29 cellular contexts compared by ENCODE assay signal in genomic region chr20:62068997-62069396, GRCh38. TPM values are rescaled to one million over a fixed set of nuclear protein-coding genes. Genes with fewer than 3 reads are reported as not detected.
DNase-seq lines count a peak whose midpoint lies in the region; ATAC-seq, FAIRE-seq and TF ChIP-seq lines count a peak whose summit lies in the region.
"Had no signal": no experiment of that assay in that cellular context is flagged by ENCODE, and none has a peak within 500 bp of the region (broad histone marks: within the 10 kb centered on the region; RNA-seq: fewer than 3 reads in every experiment).

No MANE protein-coding gene starts in this region.

- H3K9me1 ChIP-seq in K562 (ENCODE audit: control insufficient read depth, insufficient read depth, low read length): peaks cover 1% of the 10 kb centered on the region

- WGBS in K562 (ENCODE audit: insufficient coverage, low coverage, missing lambda C conversion rate): 60% methylated on average over 5 of the region's 7 CpGs

- no TSS peak for BruUV-seq in K562 (replicated peaks; lab: Mats Ljungman, UMichigan)

- H3K4me3 Mint-ChIP-seq in nephron (peak overlapping the region; percentile 25 to 53 (median 46)), T-helper 17 cell (no peak overlapping the region)
- H3K4me3 Mint-ChIP-seq: activated naive CD8-positive, alpha-beta T cell treated with anti-CD3 and anti-CD28 coated beads, Interleukin-2, amount 10 ng/mL, durations not matched to agents 7 days and 5 days; stimulated activated naive CD8-positive, alpha-beta T cell treated with anti-CD3 and anti-CD28 coated beads, Interleukin-15, amount 100 ng/mL, for 72 hours had no signal

- TF ChIP-seq POLR2A in K562 (conservative IDR thresholded peaks at IDR 0.05): no peak

- DNase-seq in K562 (ENCODE audit: extremely low read depth in 1 of 4, low spot score in 3 of 4): peak in 1 of 4 experiments; percentile 3
- DNase-seq in T-helper 17 cell: no peak
- no peak for DNase-seq in SW 1271 (lab: John Stamatoyannopoulos, UW)
- DNase-seq in stimulated activated naive CD8-positive, alpha-beta T cell treated with anti-CD3 and anti-CD28 coated beads, Interleukin-15, Interleukin-2, amounts not matched to agents 100 U/mL and 50 U/mL, for 24 hours: no peak
- DNase-seq: activated CD4-positive, alpha-beta T cell treated with anti-CD3 and anti-CD28 coated beads, Interleukin-2, amount 50 U/mL, for 48 hours; activated CD4-positive, CD25-positive, alpha-beta regulatory T cell; activated CD8-positive, alpha-beta memory T cell treated with anti-CD3 and anti-CD28 coated beads, Interleukin-2, amount 50 U/mL, for 48 hours; activated naive CD8-positive, alpha-beta T cell treated with anti-CD3 and anti-CD28 coated beads, Interleukin-2, amount 10 ng/mL, durations not matched to agents 7 days and 5 days; BE2C; effector CD8-positive, alpha-beta T cell; mammary epithelial cell; NCI-H1105; NCI-H2081 treated with DMSO at 0.1 percent for 48 hours; NCI-H510A treated with DMSO at 0.1 percent for 48 hours; SK-N-SH; stimulated activated naive CD8-positive, alpha-beta T cell treated with anti-CD3 and anti-CD28 coated beads, Interleukin-15, amount 100 ng/mL, for 72 hours; T-helper 9 cell; tibial artery had no signal

- H3K36me3 Mint-ChIP-seq in nephron (ENCODE audit: low read depth): no peaks in the 10 kb centered on the region
- H3K36me3 Mint-ChIP-seq in T-helper 17 cell (ENCODE audit: low read depth): no peaks in the 10 kb centered on the region

- intact Hi-C loops in K562 (cut with micrococcal nuclease): loop anchor here (5.0 kb wide), 2 partner anchors 53 to 73 kb away; partner anchors contain the start of genes LSM14B, PSMA7 and SS18L1

- H3K9ac ChIP-seq in BLaER1 treated with 17β-estradiol and CSF1 and Interleukin-3, amounts not matched to agents 10 nM and 100 nM: peak overlapping the region in 2 of 11 experiments; percentile 51 to 97; a peak in 2 of 22 replicates
- H3K9ac ChIP-seq in K562 (ENCODE audit: insufficient read depth in 1 of 2, low read depth in 2 of 2, low read length in 2 of 2): no peak overlapping the region
- H3K9ac ChIP-seq: SK-N-SH had no signal

- TF ChIP-seq RAD21 in K562 (CRISPR knock-in tag; conservative IDR thresholded peaks at IDR 0.05 in 1 of 2, IDR thresholded peaks at IDR 0.05 in 1 of 2): no peak

- H3K27ac Mint-ChIP-seq in nephron (peak overlapping the region; percentile 60 to 89 (median 63)), T-helper 17 cell (no peak overlapping the region)
- H3K27ac Mint-ChIP-seq: activated naive CD8-positive, alpha-beta T cell treated with anti-CD3 and anti-CD28 coated beads, Interleukin-2, amount 10 ng/mL, durations not matched to agents 7 days and 5 days; activated T-helper 2 cell treated with anti-CD3 and anti-CD28 coated beads, Interferon-gamma antibody, Interleukin-2, Interleukin-4, amounts not matched to agents 10 μg/mL and 5 μg/mL and 100 μg/mL, durations not matched to agents 14 hours and 24 hours and 36 hours; stimulated activated naive CD8-positive, alpha-beta T cell treated with anti-CD3 and anti-CD28 coated beads, Interleukin-15, amount 100 ng/mL, for 72 hours had no signal

- H3K4me3 ChIP-seq in BLaER1 treated with 17β-estradiol and CSF1 and Interleukin-3, amounts not matched to agents 10 nM and 100 nM: no peak overlapping the region
- H3K4me3 ChIP-seq in HEK293 (ENCODE audit: low read depth, low read length) (no peak overlapping the region), K562 (no peak overlapping the region)
- H3K4me3 ChIP-seq: gastroesophageal sphincter, right atrium auricular region, tibial artery had no signal

- no peak for TF ChIP-seq EP300 in K562 (IDR thresholded peaks at IDR 0.05; ENCODE audit: low read length)

- H3K79me2 ChIP-seq in K562 (ENCODE audit: control insufficient read depth, insufficient read depth, low read length): peaks cover 5% of the 10 kb centered on the region

- POLR2A ChIA-PET in HEK293 (lab: Yijun Ruan, JAX): no interaction called here
- POLR2A ChIA-PET in K562 (lab: Yijun Ruan, JAX): interaction anchor here (0.7 to 1.5 kb wide), 3 partner anchors 16 to 318 kb away, joined by 3 to 4 read pairs (median 4); partner anchors contain the start of gene RPS21

- H3K27ac ChIP-seq in BLaER1 treated with 17β-estradiol and CSF1 and Interleukin-3, amounts not matched to agents 10 nM and 100 nM: no peak overlapping the region
- no peak overlapping the region for H3K27ac ChIP-seq in HEK293 (ENCODE audit: extremely low read depth, low read depth, low read length)
- no peak overlapping the region for H3K27ac ChIP-seq in K562 (ENCODE audit: extremely low read depth, low read depth, low read length)
- H3K27ac ChIP-seq: gastroesophageal sphincter, right atrium auricular region, tibial artery had no signal

- peaks cover 31 to 39% (median 35%) of the 10 kb centered on the region in 10 experiments for H3K4me1 ChIP-seq in BLaER1 treated with 17β-estradiol and CSF1 and Interleukin-3, amounts not matched to agents 10 nM and 100 nM
- no peaks in the 10 kb centered on the region for H3K4me1 ChIP-seq in HEK293 (ENCODE audit: control insufficient read depth, insufficient read depth, low read length)
- peaks cover 8 to 22% of the 10 kb centered on the region in 2 experiments for H3K4me1 ChIP-seq in K562 (replicated peaks in 1 of 2; ENCODE audit: control insufficient read depth in 2 of 2, insufficient read depth in 2 of 2, low read length in 2 of 2)

- ATAC-seq in K562 (no peak), T-helper 17 cell (no peak), GM21515 (IDR thresholded peaks at IDR 0.05; ENCODE audit: unreplicated experiment) (no peak)
- ATAC-seq in stimulated activated naive CD8-positive, alpha-beta T cell treated with anti-CD3 and anti-CD28 coated beads, Interleukin-15, Interleukin-2, amounts not matched to agents 100 U/mL and 50 U/mL, for 24 hours: no peak
- ATAC-seq: esophagus mucosa; gastroesophageal sphincter; stimulated activated naive CD8-positive, alpha-beta T cell treated with anti-CD3 and anti-CD28 coated beads, Interleukin-15, amount 100 ng/mL, for 72 hours had no signal

- FAIRE-seq in K562 (lab: Jason Lieb, UNC): no peak
- FAIRE-seq: A204.1, D721Med, keratinocyte had no signal

- H3K9me3 Mint-ChIP-seq in nephron: peaks cover 19% of the 10 kb centered on the region

- peaks cover 21% of the 10 kb centered on the region for H3K4me1 Mint-ChIP-seq in nephron
- H3K4me1 Mint-ChIP-seq in T-helper 17 cell: peaks cover 15% of the 10 kb centered on the region

- peaks cover 16 to 32% (median 23%) of the 10 kb centered on the region in 11 experiments for H3K9me3 ChIP-seq in BLaER1 treated with 17β-estradiol and CSF1 and Interleukin-3, amounts not matched to agents 10 nM and 100 nM (replicated peaks in 1 of 11)
- H3K9me3 ChIP-seq in HEK293 (ENCODE audit: control insufficient read depth, insufficient read depth, low read depth, low read length) (no peaks in the 10 kb centered on the region), K562 (replicated peaks; ENCODE audit: control insufficient read depth, insufficient read depth, low read depth, low read length) (peaks cover 8% of the 10 kb centered on the region), T-helper 17 cell (ENCODE audit: control insufficient read depth, low read length, poor library complexity, severe bottlenecking) (no peaks in the 10 kb centered on the region)
- H3K9me3 ChIP-seq: BE2C, SK-N-SH, tibial artery had no signal

- peaks cover 0 to 9% (median 0%) of the 10 kb centered on the region in 11 experiments; a peak in 2 of 22 replicates for H3K36me3 ChIP-seq in BLaER1 treated with 17β-estradiol and CSF1 and Interleukin-3, amounts not matched to agents 10 nM and 100 nM
- H3K36me3 ChIP-seq in HEK293 (ENCODE audit: control insufficient read depth in 2 of 2, insufficient read depth in 1 of 2, low read length in 2 of 2): peaks cover 0 to 2% of the 10 kb centered on the region in 2 experiments; a peak in 1 of 3 replicates
- H3K36me3 ChIP-seq in K562 (ENCODE audit: control insufficient read depth, insufficient read depth, low read length): peaks cover 4% of the 10 kb centered on the region; the same call in 1 of the 3 replicates
- H3K36me3 ChIP-seq: BE2C, gastroesophageal sphincter, right atrium auricular region, tibial artery had no signal

- in situ Hi-C loops in K562 (cut with MboI): no loop called here

- 0 out of 2 replicates have a peak overlapping the region, but pooled peaks have one; percentile 39 for H2AFZ ChIP-seq in K562 (ENCODE audit: low read depth, low read length)

- H3K4me2 ChIP-seq in BLaER1 treated with 17β-estradiol and CSF1 and Interleukin-3, amounts not matched to agents 10 nM and 100 nM: peak overlapping the region; percentile 86 to 99 (median 96)
- no peak overlapping the region for H3K4me2 ChIP-seq in K562 (ENCODE audit: insufficient read depth, low read length)
- H3K4me2 ChIP-seq: SK-N-SH had no signal

- TF ChIP-seq CTCF in HEK293 (tag by site-specific recombination; IDR thresholded peaks at IDR 0.05): no peak
- 0 out of 6 replicates have a peak, but pooled peaks of 2 of the 3 experiments have one; percentile 5 to 11 for TF ChIP-seq CTCF in K562 (IDR thresholded peaks at IDR 0.05 in 2 of 3, conservative IDR thresholded peaks at IDR 0.05 in 1 of 3; ENCODE audit: insufficient read depth in 2 of 3, low read depth in 1 of 3, low read length in 3 of 3)
- no peak for TF ChIP-seq CTCF in nephron (IDR thresholded peaks at IDR 0.05; ENCODE audit: unreplicated experiment in 3 of 3)

- H4K20me1 ChIP-seq in BLaER1 treated with 17β-estradiol and CSF1 and Interleukin-3, amounts not matched to agents 10 nM and 100 nM: peaks cover 2 to 7% (median 6%) of the 10 kb centered on the region in 11 experiments; a peak in 21 of 22 replicates
- H4K20me1 ChIP-seq in K562 (replicated peaks; ENCODE audit: control insufficient read depth, insufficient read depth, low read length): peaks cover 3% of the 10 kb centered on the region; the same call in 1 of the 2 replicates

- no peaks in the 10 kb centered on the region for H3K27me3 ChIP-seq in BLaER1 treated with 17β-estradiol and CSF1 and Interleukin-3, amounts not matched to agents 10 nM and 100 nM
- no peaks in the 10 kb centered on the region; a peak in 1 of 5 replicates for H3K27me3 ChIP-seq in K562 (ENCODE audit: control insufficient read depth in 2 of 2, insufficient read depth in 2 of 2, low read length in 2 of 2)
- H3K27me3 ChIP-seq: BE2C, right atrium auricular region, tibial artery had no signal

- H3K27me3 Mint-ChIP-seq in nephron (ENCODE audit: low read depth) (peaks cover 10% of the 10 kb centered on the region), T-helper 17 cell (peaks cover 7% of the 10 kb centered on the region)
- H3K27me3 Mint-ChIP-seq: stimulated activated naive CD8-positive, alpha-beta T cell treated with anti-CD3 and anti-CD28 coated beads, Interleukin-15, amount 100 ng/mL, for 72 hours had no signal

- CTCF ChIA-PET in HEK293 (lab: Yijun Ruan, JAX) (no interaction called here), K562 (lab: Yijun Ruan, JAX; ENCODE audit: low intra/inter-chr PET ratio) (no interaction called here)

RNA-seq across cellular contexts. Expression of gene TAF4, which starts 3.3 kb away (rescaled TPM):
- total RNA-seq in K562 (2011; cell fraction: chromatin; rRNA removed; ENCODE audit: low replicate concordance): 55.2 and 60.4 TPM in 2 replicates
- total RNA-seq in K562 (2011; cell fraction: nucleolus; rRNA removed): 24.2 and 29.5 TPM in 2 replicates
- 37.6 and 39.3 TPM in 2 replicates for total RNA-seq in K562 (2011; cell fraction: nucleoplasm; rRNA removed)
- total RNA-seq in K562 (2014; rRNA removed): 5.3 and 6.7 TPM in 2 replicates
- 5.7 and 7.1 TPM in 2 replicates for total RNA-seq in K562 (2014; rRNA removed; fragmentation: Illumina TruSeq; extraction: Trizol)
- 5.6 and 7.8 TPM in 2 replicates for total RNA-seq in K562 (2015; rRNA removed; fragmentation: Illumina TruSeq; extraction: Trizol)
- 20.4 and 28.3 TPM in 2 replicates for total RNA-seq in K562 (2021)
- 3.6 and 3.9 TPM in 2 replicates for polyA plus RNA-seq in K562 (2011; rRNA removed)
- polyA plus RNA-seq in K562 (2011; cell fraction: cytosol; rRNA removed): 3.1 and 9.7 TPM in 2 replicates
- polyA plus RNA-seq in K562 (2011; cell fraction: nucleus; rRNA removed): 7.7 and 13.2 TPM in 2 replicates
- 10.2 and 14.4 TPM in 2 replicates for polyA plus RNA-seq in K562 (2012)
- 12.4 and 14.6 TPM in 2 replicates for polyA plus RNA-seq in K562 (2014; fragmentation: Illumina TruSeq; extraction: Trizol)
- polyA plus RNA-seq in K562 (2014; fragmentation: Nextera tagmentation; extraction: Ambion mirVana): under 1 TPM; 0.44 to 0.48 TPM
- polyA plus RNA-seq in K562 (2014; rRNA removed): 11.5 and 11.6 TPM in 2 replicates
- 5.4 and 5.6 TPM in 2 replicates for polyA minus RNA-seq in K562 (2011; rRNA and poly(A)+ RNA removed)
- polyA minus RNA-seq in K562 (2011; cell fraction: cytosol; rRNA and poly(A)+ RNA removed): 16.1 and 22.1 TPM in 2 replicates
- 6.1 and 8.2 TPM in 2 replicates for polyA minus RNA-seq in K562 (2011; cell fraction: nucleus; rRNA and poly(A)+ RNA removed)
- total RNA-seq in T-helper 17 cell: 10 to 100 TPM; 17.8 to 19.5 TPM

RNA-seq across cellular contexts. Expression of gene LSM14B, which starts 53.3 kb away (rescaled TPM):
- 47.0 and 71.4 TPM in 2 replicates for total RNA-seq in K562 (2011; cell fraction: chromatin; rRNA removed; ENCODE audit: low replicate concordance)
- total RNA-seq in K562 (2011; cell fraction: nucleolus; rRNA removed): 35.4 and 42.2 TPM in 2 replicates
- 57.3 and 73.7 TPM in 2 replicates for total RNA-seq in K562 (2011; cell fraction: nucleoplasm; rRNA removed)
- total RNA-seq in K562 (2014; rRNA removed): 20.2 and 24.8 TPM in 2 replicates
- 12.8 and 13.1 TPM in 2 replicates for total RNA-seq in K562 (2014; rRNA removed; fragmentation: Illumina TruSeq; extraction: Trizol)
- 21.2 and 21.8 TPM in 2 replicates for total RNA-seq in K562 (2015; rRNA removed; fragmentation: Illumina TruSeq; extraction: Trizol)
- 32.7 and 36.0 TPM in 2 replicates for total RNA-seq in K562 (2021)
- polyA plus RNA-seq in K562 (2011; rRNA removed): 22.6 and 25.8 TPM in 2 replicates
- polyA plus RNA-seq in K562 (2011; cell fraction: cytosol; rRNA removed): 19.5 and 43.4 TPM in 2 replicates
- polyA plus RNA-seq in K562 (2011; cell fraction: nucleus; rRNA removed): 40.4 and 59.2 TPM in 2 replicates
- 25.9 and 36.4 TPM in 2 replicates for polyA plus RNA-seq in K562 (2012)
- polyA plus RNA-seq in K562 (2014; fragmentation: Illumina TruSeq; extraction: Trizol): 19.5 and 25.0 TPM in 2 replicates
- under 1 TPM; 0.66 to 0.83 TPM for polyA plus RNA-seq in K562 (2014; fragmentation: Nextera tagmentation; extraction: Ambion mirVana)
- polyA plus RNA-seq in K562 (2014; rRNA removed): 26.5 and 27.8 TPM in 2 replicates
- polyA minus RNA-seq in K562 (2011; rRNA and poly(A)+ RNA removed): 16.3 and 20.9 TPM in 2 replicates
- 13.7 and 20.2 TPM in 2 replicates for polyA minus RNA-seq in K562 (2011; cell fraction: cytosol; rRNA and poly(A)+ RNA removed)
- polyA minus RNA-seq in K562 (2011; cell fraction: nucleus; rRNA and poly(A)+ RNA removed): 14.7 and 21.3 TPM in 2 replicates
- total RNA-seq in T-helper 17 cell: 10 to 100 TPM; 32.3 to 34.1 TPM

Comparison
In these comparisons a context has a peak if more than half of its experiments do, and no peak if none do; other contexts are left out.
1. CTCF ChIP-seq: peak in K562 (2 of 3); none in HEK293 (single experiment) and nephron (0 of 3).